13 cellular contexts compared by ENCODE assay signal in the genomic region with DNA sequence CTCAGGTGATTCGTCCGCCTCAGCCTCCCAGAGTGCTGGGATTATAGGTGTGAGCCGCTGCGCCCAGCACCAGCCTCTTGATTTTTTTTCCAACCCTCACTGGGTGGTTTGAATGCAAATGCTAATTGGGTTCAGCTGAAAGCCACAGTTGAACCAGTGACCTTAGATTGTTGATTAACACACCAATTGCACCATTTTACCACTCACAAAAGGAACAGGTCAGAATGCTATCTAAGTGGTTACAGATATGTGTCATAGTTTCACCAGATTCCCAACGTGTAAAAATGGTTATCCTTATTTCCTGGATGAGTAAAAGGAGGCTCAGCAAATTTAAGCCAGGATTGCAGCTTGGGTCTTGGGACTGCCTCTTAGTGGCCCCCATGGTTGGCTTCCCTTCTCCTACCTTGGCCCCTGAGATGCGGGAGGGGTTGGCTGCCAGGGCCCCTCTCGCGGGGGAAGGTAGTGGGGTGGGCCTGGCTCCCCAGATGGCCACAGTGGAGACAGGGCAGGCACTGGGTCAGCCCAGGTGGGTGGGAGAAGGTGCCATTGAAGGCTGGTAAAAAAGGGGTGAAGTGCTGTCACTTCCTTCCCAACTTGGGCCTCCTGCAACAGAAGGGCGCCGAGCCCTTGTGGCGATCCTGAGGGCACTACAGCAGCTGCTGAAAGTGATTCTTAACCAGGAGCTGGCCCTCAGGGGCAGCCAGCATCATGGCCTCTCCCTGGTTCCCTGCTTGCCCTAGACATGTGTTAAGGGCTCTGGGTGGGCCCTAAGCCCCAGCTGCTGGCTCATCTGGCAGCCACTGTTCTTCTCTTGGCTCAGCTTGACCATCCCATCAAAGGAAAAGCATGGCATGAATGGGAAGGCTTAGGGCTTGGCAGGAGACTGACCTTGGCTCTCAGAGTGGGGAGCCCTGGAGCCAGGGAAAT.
DNase-seq lines count a peak whose midpoint lies in the region; ATAC-seq and TF ChIP-seq lines count a peak whose summit lies in the region.
"Had no signal": no experiment of that assay in that cellular context is flagged by ENCODE, and none has a peak within 500 bp of the region (broad histone marks: within the 10 kb centered on the region; RNA-seq: fewer than 3 reads in every experiment).

No MANE protein-coding gene starts in this region.

- no peak for TF ChIP-seq CTCF in liver (IDR thresholded peaks at IDR 0.05; ENCODE audit: low read depth, low read length, missing input control)
- no peak for TF ChIP-seq CTCF in type B pancreatic cell (conservative IDR thresholded peaks at IDR 0.05)

- DNase-seq in Caki2 (ENCODE audit: low read depth), result peak; percentile 80
- DNase-seq in HT1080 (ENCODE audit: low read depth), result peak; percentile 38
- peak; percentile 42 for DNase-seq in astrocyte of the hippocampus (ENCODE audit: low read depth, low spot score)
- DNase-seq in type B pancreatic cell (ENCODE audit: extremely low spot score, unreplicated experiment), result no peak
- no peak for DNase-seq in putamen (ENCODE audit: low spot score)
- DNase-seq in substantia nigra (lab: John Stamatoyannopoulos, UW), result no peak
- DNase-seq: BE2C; NCI-H146; stimulated activated CD4-positive, alpha-beta T cell treated with anti-CD3 and anti-CD28 coated beads, Interleukin-12 subunit alpha, Interleukin-12 subunit beta, amount 100 ng/mL, for 4 hours; stimulated activated naive CD4-positive, alpha-beta T cell treated with Interleukin-2 at 50 U/mL for 16 hours had no signal

- H3K36me3 ChIP-seq in liver (ENCODE audit: control insufficient read depth in 4 of 4, insufficient read depth in 3 of 4, low read depth in 1 of 4, low read length in 3 of 4), result no peaks in the 10 kb centered on the region
- H3K36me3 ChIP-seq: BE2C had no signal

- peak; percentile 43 to 46 for TF ChIP-seq RAD21 in liver (IDR thresholded peaks at IDR 0.05)

- no peak overlapping the region for H3K9ac ChIP-seq in liver (ENCODE audit: low read depth in 1 of 2, low read length in 2 of 2)

- peak overlapping the region; percentile 71 to 75 for H3K27ac ChIP-seq in liver (ENCODE audit: low read depth in 1 of 2, low read length in 2 of 2)
- H3K27ac ChIP-seq in substantia nigra (ENCODE audit: low read depth, low read length, poor library complexity, severe bottlenecking), result no peak overlapping the region

- no peak overlapping the region for H3K4me3 Mint-ChIP-seq in type B pancreatic cell
- H3K4me3 Mint-ChIP-seq: brain had no signal

- H3K9me3 ChIP-seq in liver (ENCODE audit: control insufficient read depth in 4 of 4, low read length in 3 of 4), result no peaks in the 10 kb centered on the region
- H3K9me3 ChIP-seq: BE2C had no signal

- no peaks in the 10 kb centered on the region for H3K36me3 Mint-ChIP-seq in type B pancreatic cell
- H3K36me3 Mint-ChIP-seq: brain had no signal

- no peak overlapping the region for H3K27ac Mint-ChIP-seq in type B pancreatic cell

- peaks cover 3% of the 10 kb centered on the region for H3K27me3 Mint-ChIP-seq in type B pancreatic cell
- H3K27me3 Mint-ChIP-seq: brain had no signal

- no peak overlapping the region for H3K4me3 ChIP-seq in liver (ENCODE audit: low read depth in 1 of 3, low read length in 3 of 3)

- in situ Hi-C loops in Caki2 (cut with HindIII; ENCODE audit: low pct_unique_long_range_greater_than_20kb, low sequenced_read_pairs), result no loop called here

- H3K9me3 Mint-ChIP-seq in type B pancreatic cell, result peaks cover 5% of the 10 kb centered on the region

- peaks cover 49% of the 10 kb centered on the region for H3K4me1 Mint-ChIP-seq in type B pancreatic cell (ENCODE audit: unreplicated experiment)

- no peak for ATAC-seq in HG03045 (IDR thresholded peaks at IDR 0.05; ENCODE audit: unreplicated experiment)

- no peaks in the 10 kb centered on the region for H3K27me3 ChIP-seq in liver (ENCODE audit: control insufficient read depth in 4 of 4, insufficient read depth in 4 of 4, low read length in 3 of 4)
- H3K27me3 ChIP-seq: BE2C had no signal

- 64% methylated on average over 11 of the region's 11 CpGs for WGBS in liver

- peaks cover 38 to 66% (median 57%) of the 10 kb centered on the region in 4 donors for H3K4me1 ChIP-seq in liver (ENCODE audit: control insufficient read depth in 4 of 4, insufficient read depth in 4 of 4, low read length in 3 of 4)
- H3K4me1 ChIP-seq: BE2C had no signal

TF ChIP-seq in liver, 16 proteins besides CTCF, POLR2A, EP300 and RAD21:
- TF ChIP-seq, protein P1, sequence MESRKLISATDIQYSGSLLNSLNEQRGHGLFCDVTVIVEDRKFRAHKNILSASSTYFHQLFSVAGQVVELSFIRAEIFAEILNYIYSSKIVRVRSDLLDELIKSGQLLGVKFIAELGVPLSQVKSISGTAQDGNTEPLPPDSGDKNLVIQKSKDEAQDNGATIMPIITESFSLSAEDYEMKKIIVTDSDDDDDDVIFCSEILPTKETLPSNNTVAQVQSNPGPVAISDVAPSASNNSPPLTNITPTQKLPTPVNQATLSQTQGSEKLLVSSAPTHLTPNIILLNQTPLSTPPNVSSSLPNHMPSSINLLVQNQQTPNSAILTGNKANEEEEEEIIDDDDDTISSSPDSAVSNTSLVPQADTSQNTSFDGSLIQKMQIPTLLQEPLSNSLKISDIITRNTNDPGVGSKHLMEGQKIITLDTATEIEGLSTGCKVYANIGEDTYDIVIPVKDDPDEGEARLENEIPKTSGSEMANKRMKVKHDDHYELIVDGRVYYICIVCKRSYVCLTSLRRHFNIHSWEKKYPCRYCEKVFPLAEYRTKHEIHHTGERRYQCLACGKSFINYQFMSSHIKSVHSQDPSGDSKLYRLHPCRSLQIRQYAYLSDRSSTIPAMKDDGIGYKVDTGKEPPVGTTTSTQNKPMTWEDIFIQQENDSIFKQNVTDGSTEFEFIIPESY (IDR thresholded peaks at IDR 0.05), result peak; percentile 63
- TF ChIP-seq NR2F2 (IDR thresholded peaks at IDR 0.05) (peak; percentile 85), FOXA1 (IDR thresholded peaks at IDR 0.05) (peak; percentile 60), YY1 (IDR thresholded peaks at IDR 0.05) (peak; percentile 73), EGR1 (IDR thresholded peaks at IDR 0.05; ENCODE audit: low read depth in 2 of 2) (peak in 1 of 2 donors; percentile 47), RXRA (IDR thresholded peaks at IDR 0.05) (peak; percentile 92 to 98), FOXA2 (IDR thresholded peaks at IDR 0.05) (peak; percentile 43), HNF4G (IDR thresholded peaks at IDR 0.05) (peak; percentile 34), HNF4A (conservative IDR thresholded peaks at IDR 0.05) (peak; percentile 60 to 83), TAF1 (conservative IDR thresholded peaks at IDR 0.05) (no peak), SP1 (IDR thresholded peaks at IDR 0.05) (peak; percentile 82), JUND (IDR thresholded peaks at IDR 0.05) (peak; percentile 32 to 85), GABPA (IDR thresholded peaks at IDR 0.05 in 1 of 2, conservative IDR thresholded peaks at IDR 0.05 in 1 of 2) (no peak)
- TF ChIP-seq, protein P2, sequence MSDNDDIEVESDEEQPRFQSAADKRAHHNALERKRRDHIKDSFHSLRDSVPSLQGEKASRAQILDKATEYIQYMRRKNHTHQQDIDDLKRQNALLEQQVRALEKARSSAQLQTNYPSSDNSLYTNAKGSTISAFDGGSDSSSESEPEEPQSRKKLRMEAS (IDR thresholded peaks at IDR 0.05), result peak; percentile 31
- TF ChIP-seq, protein P3, sequence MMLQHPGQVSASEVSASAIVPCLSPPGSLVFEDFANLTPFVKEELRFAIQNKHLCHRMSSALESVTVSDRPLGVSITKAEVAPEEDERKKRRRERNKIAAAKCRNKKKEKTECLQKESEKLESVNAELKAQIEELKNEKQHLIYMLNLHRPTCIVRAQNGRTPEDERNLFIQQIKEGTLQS (IDR thresholded peaks at IDR 0.05), result peak; percentile 27
- TF ChIP-seq, protein P4, sequence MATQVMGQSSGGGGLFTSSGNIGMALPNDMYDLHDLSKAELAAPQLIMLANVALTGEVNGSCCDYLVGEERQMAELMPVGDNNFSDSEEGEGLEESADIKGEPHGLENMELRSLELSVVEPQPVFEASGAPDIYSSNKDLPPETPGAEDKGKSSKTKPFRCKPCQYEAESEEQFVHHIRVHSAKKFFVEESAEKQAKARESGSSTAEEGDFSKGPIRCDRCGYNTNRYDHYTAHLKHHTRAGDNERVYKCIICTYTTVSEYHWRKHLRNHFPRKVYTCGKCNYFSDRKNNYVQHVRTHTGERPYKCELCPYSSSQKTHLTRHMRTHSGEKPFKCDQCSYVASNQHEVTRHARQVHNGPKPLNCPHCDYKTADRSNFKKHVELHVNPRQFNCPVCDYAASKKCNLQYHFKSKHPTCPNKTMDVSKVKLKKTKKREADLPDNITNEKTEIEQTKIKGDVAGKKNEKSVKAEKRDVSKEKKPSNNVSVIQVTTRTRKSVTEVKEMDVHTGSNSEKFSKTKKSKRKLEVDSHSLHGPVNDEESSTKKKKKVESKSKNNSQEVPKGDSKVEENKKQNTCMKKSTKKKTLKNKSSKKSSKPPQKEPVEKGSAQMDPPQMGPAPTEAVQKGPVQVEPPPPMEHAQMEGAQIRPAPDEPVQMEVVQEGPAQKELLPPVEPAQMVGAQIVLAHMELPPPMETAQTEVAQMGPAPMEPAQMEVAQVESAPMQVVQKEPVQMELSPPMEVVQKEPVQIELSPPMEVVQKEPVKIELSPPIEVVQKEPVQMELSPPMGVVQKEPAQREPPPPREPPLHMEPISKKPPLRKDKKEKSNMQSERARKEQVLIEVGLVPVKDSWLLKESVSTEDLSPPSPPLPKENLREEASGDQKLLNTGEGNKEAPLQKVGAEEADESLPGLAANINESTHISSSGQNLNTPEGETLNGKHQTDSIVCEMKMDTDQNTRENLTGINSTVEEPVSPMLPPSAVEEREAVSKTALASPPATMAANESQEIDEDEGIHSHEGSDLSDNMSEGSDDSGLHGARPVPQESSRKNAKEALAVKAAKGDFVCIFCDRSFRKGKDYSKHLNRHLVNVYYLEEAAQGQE (IDR thresholded peaks at IDR 0.05), result peak; percentile 74

Comparison
In these comparisons a context has a peak if more than half of its experiments do, and no peak if none do; other contexts are left out.
1. DNase-seq: peak in Caki2 (single experiment), HT1080 (single experiment) and astrocyte of the hippocampus (single experiment); none in type B pancreatic cell (single experiment), putamen (single experiment) and substantia nigra (0 of 49).